ENCODE assay signal across 30 cellular contexts in the genomic region with DNA sequence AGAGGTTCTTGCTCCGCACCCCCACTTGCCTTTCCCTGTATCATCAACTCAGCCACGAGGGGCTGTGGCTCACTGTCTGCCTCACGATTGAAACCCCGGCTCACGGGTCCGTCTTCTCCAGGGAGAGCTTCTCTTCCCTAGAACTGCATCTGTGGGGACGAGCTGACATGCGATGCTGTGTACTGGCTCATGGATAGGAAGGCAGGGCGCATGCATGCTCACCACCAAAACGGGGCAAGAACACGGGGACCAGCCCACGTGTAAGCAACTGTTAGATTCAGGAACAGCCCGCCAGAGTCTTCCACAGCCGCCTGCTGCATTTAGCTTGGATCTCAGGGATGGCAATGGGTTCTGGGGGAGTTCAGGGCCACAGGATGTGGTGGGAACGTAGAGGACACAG.
"Had no signal": no experiment of that assay in that cellular context is flagged by ENCODE, and none has a peak within 500 bp of the region (broad histone marks: within the 10 kb centered on the region; RNA-seq: fewer than 3 reads in every experiment).

No MANE protein-coding gene starts in this region.

- H3K36me3 Mint-ChIP-seq: naive thymus-derived CD4-positive, alpha-beta T cell; natural killer cell; stimulated activated memory B cell treated with anti-CD40 and anti-IgM and Interleukin-4, amounts not matched to agents 10 μg/mL and 1 μg/mL and 100 μg/mL, for 72 hours; type B pancreatic cell had no signal

- H3K27me3 ChIP-seq: ovary, spleen, suprapubic skin, testis, tibial artery, transverse colon, upper lobe of right lung, uterus had no signal

- H3K9me3 ChIP-seq: testis, upper lobe of right lung had no signal

- H3K4me1 ChIP-seq: parathyroid adenoma, psoas muscle, spleen, suprapubic skin, testis, tibial artery, transverse colon, upper lobe of right lung, uterus had no signal

- DNase-seq: naive thymus-derived CD4-positive, alpha-beta T cell; natural killer cell; occipital lobe; ovary; posterior cingulate gyrus; psoas muscle; right cardiac atrium; spleen; stimulated activated CD4-positive, alpha-beta T cell treated with anti-CD3 and anti-CD28 coated beads, Interleukin-12 subunit alpha, Interleukin-12 subunit beta, amount 100 ng/mL, for 4 hours; stimulated activated CD4-positive, alpha-beta T cell treated with anti-CD3 and anti-CD28 coated beads, Interleukin-1b, Interleukin-23, amount 100 ng/mL, for 48 hours; stimulated activated CD4-positive, alpha-beta T cell treated with anti-CD3 and anti-CD28 coated beads, Interleukin-4, amount 100 ng/mL, for 1 hour; stimulated activated CD4-positive, alpha-beta T cell treated with anti-CD3 and anti-CD28 coated beads, Interleukin-4, amount 100 ng/mL, for 4 hours; stimulated activated CD8-positive, alpha-beta memory T cell treated with anti-CD3 and anti-CD28 coated beads, Interleukin-4, amount 100 ng/mL, for 48 hours; stimulated activated naive CD4-positive, alpha-beta T cell; stimulated activated naive CD8-positive, alpha-beta T cell treated with anti-CD3 and anti-CD28 coated beads, Interleukin-15, amount 100 ng/mL, for 72 hours; stimulated activated naive CD8-positive, alpha-beta T cell treated with anti-CD3 and anti-CD28 coated beads, Interleukin-15, Interleukin-2, amounts not matched to agents 100 U/mL and 50 U/mL, for 24 hours; substantia nigra; testis; tibial artery; transverse colon; upper lobe of right lung; uterus had no signal

- H3K27me3 Mint-ChIP-seq: stimulated activated memory B cell treated with anti-CD40 and anti-IgM and Interleukin-4, amounts not matched to agents 10 μg/mL and 1 μg/mL and 100 μg/mL, for 72 hours had no signal

- H3K36me3 ChIP-seq: ovary, spleen, suprapubic skin, tibial artery, transverse colon, upper lobe of right lung, uterus had no signal

- H3K4me1 Mint-ChIP-seq: naive thymus-derived CD4-positive, alpha-beta T cell; natural killer cell; stimulated activated memory B cell treated with anti-CD40 and anti-IgM and Interleukin-4, amounts not matched to agents 10 μg/mL and 1 μg/mL and 100 μg/mL, for 72 hours; stimulated activated naive CD8-positive, alpha-beta T cell treated with anti-CD3 and anti-CD28 coated beads, Interleukin-15, amount 100 ng/mL, for 72 hours had no signal

- H3K4me3 Mint-ChIP-seq: naive thymus-derived CD4-positive, alpha-beta T cell; natural killer cell; nephron; stimulated activated memory B cell treated with anti-CD40 and anti-IgM and Interleukin-4, amounts not matched to agents 10 μg/mL and 1 μg/mL and 100 μg/mL, for 72 hours; stimulated activated naive CD8-positive, alpha-beta T cell treated with anti-CD3 and anti-CD28 coated beads, Interleukin-15, amount 100 ng/mL, for 72 hours; type B pancreatic cell had no signal

- H3K27ac Mint-ChIP-seq: naive thymus-derived CD4-positive, alpha-beta T cell; natural killer cell; nephron; progenitor cell of endocrine pancreas; stimulated activated memory B cell treated with anti-CD40 and anti-IgM and Interleukin-4, amounts not matched to agents 10 μg/mL and 1 μg/mL and 100 μg/mL, for 72 hours; stimulated activated naive CD8-positive, alpha-beta T cell treated with anti-CD3 and anti-CD28 coated beads, Interleukin-15, amount 100 ng/mL, for 72 hours; type B pancreatic cell had no signal

- H3K27ac ChIP-seq: ovary, parathyroid adenoma, psoas muscle, skin epidermis, spleen, suprapubic skin, testis, tibial artery, transverse colon, upper lobe of right lung, uterus had no signal

- ATAC-seq: naive thymus-derived CD4-positive, alpha-beta T cell; natural killer cell; psoas muscle; right cardiac atrium; stimulated activated memory B cell treated with anti-CD40 and anti-IgM and Interleukin-4, amounts not matched to agents 10 μg/mL and 1 μg/mL and 100 μg/mL, for 72 hours; stimulated activated naive CD8-positive, alpha-beta T cell treated with anti-CD3 and anti-CD28 coated beads, Interleukin-15, amount 100 ng/mL, for 72 hours; stimulated activated naive CD8-positive, alpha-beta T cell treated with anti-CD3 and anti-CD28 coated beads, Interleukin-15, Interleukin-2, amounts not matched to agents 100 U/mL and 50 U/mL, for 24 hours; upper lobe of right lung had no signal

- H3K4me3 ChIP-seq: ovary, psoas muscle, skin epidermis, smooth muscle cell, spleen, suprapubic skin, testis, tibial artery, transverse colon, upper lobe of right lung, uterus had no signal
